In the genomic region with DNA sequence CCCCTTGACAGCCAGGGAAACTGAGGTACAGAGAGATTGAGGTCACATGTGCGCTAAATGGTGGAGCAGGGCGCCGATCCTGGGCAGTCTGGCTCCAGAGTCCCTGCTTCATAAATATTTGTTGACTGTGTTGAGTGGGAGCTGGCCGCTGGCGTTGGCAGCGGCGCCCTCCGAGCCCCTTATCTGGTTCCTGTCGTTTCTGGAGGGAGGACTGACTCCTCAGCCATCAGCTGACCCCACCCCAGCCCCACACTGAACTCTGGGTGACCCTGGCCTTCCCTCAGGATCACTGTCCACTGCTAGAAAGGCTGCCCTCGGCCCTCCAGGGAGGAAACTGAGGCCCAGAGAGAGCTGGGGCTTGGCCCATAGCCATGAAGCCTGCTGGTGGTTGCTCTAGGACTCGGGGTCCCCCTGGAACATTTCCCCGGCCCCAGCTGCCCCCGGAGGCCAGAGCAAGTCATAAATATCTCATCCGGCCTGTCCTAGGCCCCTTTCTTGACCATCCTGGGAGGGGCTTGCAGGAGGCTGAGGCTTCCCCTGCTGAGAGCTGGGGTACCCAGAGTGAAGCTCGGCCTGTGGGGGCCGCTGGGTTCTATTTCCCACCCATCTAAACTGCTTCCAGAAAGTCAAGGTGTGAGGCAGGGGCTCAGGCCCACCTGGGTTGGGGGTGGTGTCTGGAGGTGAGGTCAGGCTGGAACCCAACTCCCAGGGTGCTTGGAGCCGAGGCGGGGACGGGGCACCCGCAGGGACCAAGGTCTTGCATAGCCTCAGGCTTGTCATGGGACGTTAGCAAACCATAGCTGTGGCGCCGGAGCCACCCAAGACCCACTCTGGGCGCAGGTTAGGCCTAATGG, we compare ENCODE assay signal across 1 cellular context.
TF ChIP-seq lines count a peak whose summit lies in the region.

No MANE protein-coding gene starts in this region.

TF ChIP-seq in K562, 482 proteins besides CTCF, POLR2A, EP300 and RAD21 (continued from another document and continues in another):
- TF ChIP-seq, protein P1, sequence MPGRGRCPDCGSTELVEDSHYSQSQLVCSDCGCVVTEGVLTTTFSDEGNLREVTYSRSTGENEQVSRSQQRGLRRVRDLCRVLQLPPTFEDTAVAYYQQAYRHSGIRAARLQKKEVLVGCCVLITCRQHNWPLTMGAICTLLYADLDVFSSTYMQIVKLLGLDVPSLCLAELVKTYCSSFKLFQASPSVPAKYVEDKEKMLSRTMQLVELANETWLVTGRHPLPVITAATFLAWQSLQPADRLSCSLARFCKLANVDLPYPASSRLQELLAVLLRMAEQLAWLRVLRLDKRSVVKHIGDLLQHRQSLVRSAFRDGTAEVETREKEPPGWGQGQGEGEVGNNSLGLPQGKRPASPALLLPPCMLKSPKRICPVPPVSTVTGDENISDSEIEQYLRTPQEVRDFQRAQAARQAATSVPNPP (IDR thresholded peaks at IDR 0.05; ENCODE audit: borderline replicate concordance, insufficient read depth, insufficient read length), result no peak
- TF ChIP-seq GATAD2A (IDR thresholded peaks at IDR 0.05), result no peak
- TF ChIP-seq KAT2B (IDR thresholded peaks at IDR 0.05; ENCODE audit: low read depth, low read length), result no peak
- TF ChIP-seq TRIM28 (IDR thresholded peaks at IDR 0.05), result no peak; the same call in 1 of the 2 replicates
- no peak; the same call in 1 of the 2 replicates for TF ChIP-seq SAFB (IDR thresholded peaks at IDR 0.05; ENCODE audit: borderline replicate concordance, low read depth, low read length)
- TF ChIP-seq, protein P2, sequence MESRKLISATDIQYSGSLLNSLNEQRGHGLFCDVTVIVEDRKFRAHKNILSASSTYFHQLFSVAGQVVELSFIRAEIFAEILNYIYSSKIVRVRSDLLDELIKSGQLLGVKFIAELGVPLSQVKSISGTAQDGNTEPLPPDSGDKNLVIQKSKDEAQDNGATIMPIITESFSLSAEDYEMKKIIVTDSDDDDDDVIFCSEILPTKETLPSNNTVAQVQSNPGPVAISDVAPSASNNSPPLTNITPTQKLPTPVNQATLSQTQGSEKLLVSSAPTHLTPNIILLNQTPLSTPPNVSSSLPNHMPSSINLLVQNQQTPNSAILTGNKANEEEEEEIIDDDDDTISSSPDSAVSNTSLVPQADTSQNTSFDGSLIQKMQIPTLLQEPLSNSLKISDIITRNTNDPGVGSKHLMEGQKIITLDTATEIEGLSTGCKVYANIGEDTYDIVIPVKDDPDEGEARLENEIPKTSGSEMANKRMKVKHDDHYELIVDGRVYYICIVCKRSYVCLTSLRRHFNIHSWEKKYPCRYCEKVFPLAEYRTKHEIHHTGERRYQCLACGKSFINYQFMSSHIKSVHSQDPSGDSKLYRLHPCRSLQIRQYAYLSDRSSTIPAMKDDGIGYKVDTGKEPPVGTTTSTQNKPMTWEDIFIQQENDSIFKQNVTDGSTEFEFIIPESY (CRISPR knock-in tag; IDR thresholded peaks at IDR 0.05), result no peak
- TF ChIP-seq GABPA (tag; conservative IDR thresholded peaks at IDR 0.05; ENCODE audit: low read depth), result no peak
- TF ChIP-seq, protein P3, sequence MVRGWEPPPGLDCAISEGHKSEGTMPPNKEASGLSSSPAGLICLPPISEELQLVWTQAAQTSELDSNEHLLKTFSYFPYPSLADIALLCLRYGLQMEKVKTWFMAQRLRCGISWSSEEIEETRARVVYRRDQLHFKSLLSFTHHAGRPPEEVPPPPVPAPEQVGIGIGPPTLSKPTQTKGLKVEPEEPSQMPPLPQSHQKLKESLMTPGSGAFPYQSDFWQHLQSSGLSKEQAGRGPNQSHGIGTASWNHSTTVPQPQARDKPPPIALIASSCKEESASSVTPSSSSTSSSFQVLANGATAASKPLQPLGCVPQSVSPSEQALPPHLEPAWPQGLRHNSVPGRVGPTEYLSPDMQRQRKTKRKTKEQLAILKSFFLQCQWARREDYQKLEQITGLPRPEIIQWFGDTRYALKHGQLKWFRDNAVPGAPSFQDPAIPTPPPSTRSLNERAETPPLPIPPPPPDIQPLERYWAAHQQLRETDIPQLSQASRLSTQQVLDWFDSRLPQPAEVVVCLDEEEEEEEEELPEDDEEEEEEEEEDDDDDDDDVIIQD (CRISPR knock-in tag; IDR thresholded peaks at IDR 0.05), result no peak
- TF ChIP-seq MAFK (IDR thresholded peaks at IDR 0.05; ENCODE audit: low read length), result no peak
- TF ChIP-seq FOXA1 (IDR thresholded peaks at IDR 0.05; ENCODE audit: borderline replicate concordance), result no peak
- no peak for TF ChIP-seq ZNF224 (CRISPR knock-in tag; IDR thresholded peaks at IDR 0.05)
- 0 out of 2 replicates have a peak, but pooled peaks have one; percentile 10 for TF ChIP-seq ZNF212 (CRISPR knock-in tag; IDR thresholded peaks at IDR 0.05)
- TF ChIP-seq ZNF408 (CRISPR knock-in tag; IDR thresholded peaks at IDR 0.05; ENCODE audit: low read depth), result no peak
- no peak for TF ChIP-seq SLC30A9 (CRISPR knock-in tag; IDR thresholded peaks at IDR 0.05)
- TF ChIP-seq ZFP36 (IDR thresholded peaks at IDR 0.05; ENCODE audit: low read depth, low read length, partially characterized antibody), result no peak
- TF ChIP-seq CBX8 (IDR thresholded peaks at IDR 0.05; ENCODE audit: borderline replicate concordance, extremely low read depth, low read depth, low read length, poor library complexity, severe bottlenecking), result no peak
- TF ChIP-seq ZBTB1 (CRISPR knock-in tag; IDR thresholded peaks at IDR 0.05; ENCODE audit: borderline replicate concordance, low read depth), result no peak
- peak; percentile 98 for TF ChIP-seq HMGN3 (IDR thresholded peaks at IDR 0.05; ENCODE audit: borderline replicate concordance, extremely low read depth, insufficient read length, low read depth, low read length)
- TF ChIP-seq, protein P4, sequence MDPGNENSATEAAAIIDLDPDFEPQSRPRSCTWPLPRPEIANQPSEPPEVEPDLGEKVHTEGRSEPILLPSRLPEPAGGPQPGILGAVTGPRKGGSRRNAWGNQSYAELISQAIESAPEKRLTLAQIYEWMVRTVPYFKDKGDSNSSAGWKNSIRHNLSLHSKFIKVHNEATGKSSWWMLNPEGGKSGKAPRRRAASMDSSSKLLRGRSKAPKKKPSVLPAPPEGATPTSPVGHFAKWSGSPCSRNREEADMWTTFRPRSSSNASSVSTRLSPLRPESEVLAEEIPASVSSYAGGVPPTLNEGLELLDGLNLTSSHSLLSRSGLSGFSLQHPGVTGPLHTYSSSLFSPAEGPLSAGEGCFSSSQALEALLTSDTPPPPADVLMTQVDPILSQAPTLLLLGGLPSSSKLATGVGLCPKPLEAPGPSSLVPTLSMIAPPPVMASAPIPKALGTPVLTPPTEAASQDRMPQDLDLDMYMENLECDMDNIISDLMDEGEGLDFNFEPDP (CRISPR knock-in tag; IDR thresholded peaks at IDR 0.05), result no peak
- peak; percentile 77 for TF ChIP-seq KLF6 (CRISPR knock-in tag; IDR thresholded peaks at IDR 0.05; ENCODE audit: borderline replicate concordance)
- TF ChIP-seq ZNF354B (CRISPR knock-in tag; IDR thresholded peaks at IDR 0.05), result no peak
- TF ChIP-seq, protein P5, sequence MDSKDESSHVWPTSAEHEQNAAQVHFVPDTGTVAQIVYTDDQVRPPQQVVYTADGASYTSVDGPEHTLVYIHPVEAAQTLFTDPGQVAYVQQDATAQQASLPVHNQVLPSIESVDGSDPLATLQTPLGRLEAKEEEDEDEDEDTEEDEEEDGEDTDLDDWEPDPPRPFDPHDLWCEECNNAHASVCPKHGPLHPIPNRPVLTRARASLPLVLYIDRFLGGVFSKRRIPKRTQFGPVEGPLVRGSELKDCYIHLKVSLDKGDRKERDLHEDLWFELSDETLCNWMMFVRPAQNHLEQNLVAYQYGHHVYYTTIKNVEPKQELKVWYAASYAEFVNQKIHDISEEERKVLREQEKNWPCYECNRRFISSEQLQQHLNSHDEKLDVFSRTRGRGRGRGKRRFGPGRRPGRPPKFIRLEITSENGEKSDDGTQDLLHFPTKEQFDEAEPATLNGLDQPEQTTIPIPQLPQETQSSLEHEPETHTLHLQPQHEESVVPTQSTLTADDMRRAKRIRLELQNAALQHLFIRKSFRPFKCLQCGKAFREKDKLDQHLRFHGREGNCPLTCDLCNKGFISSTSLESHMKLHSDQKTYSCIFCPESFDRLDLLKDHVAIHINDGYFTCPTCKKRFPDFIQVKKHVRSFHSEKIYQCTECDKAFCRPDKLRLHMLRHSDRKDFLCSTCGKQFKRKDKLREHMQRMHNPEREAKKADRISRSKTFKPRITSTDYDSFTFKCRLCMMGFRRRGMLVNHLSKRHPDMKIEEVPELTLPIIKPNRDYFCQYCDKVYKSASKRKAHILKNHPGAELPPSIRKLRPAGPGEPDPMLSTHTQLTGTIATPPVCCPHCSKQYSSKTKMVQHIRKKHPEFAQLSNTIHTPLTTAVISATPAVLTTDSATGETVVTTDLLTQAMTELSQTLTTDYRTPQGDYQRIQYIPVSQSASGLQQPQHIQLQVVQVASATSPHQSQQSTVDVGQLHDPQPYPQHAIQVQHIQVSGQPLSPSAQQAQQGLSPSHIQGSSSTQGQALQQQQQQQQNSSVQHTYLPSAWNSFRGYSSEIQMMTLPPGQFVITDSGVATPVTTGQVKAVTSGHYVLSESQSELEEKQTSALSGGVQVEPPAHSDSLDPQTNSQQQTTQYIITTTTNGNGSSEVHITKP (IDR thresholded peaks at IDR 0.05; ENCODE audit: partially characterized antibody), result no peak
- no peak; the same call in 1 of the 2 replicates for TF ChIP-seq POLR2AphosphoS2 (IDR thresholded peaks at IDR 0.05; ENCODE audit: low read length)
- TF ChIP-seq, protein P6, sequence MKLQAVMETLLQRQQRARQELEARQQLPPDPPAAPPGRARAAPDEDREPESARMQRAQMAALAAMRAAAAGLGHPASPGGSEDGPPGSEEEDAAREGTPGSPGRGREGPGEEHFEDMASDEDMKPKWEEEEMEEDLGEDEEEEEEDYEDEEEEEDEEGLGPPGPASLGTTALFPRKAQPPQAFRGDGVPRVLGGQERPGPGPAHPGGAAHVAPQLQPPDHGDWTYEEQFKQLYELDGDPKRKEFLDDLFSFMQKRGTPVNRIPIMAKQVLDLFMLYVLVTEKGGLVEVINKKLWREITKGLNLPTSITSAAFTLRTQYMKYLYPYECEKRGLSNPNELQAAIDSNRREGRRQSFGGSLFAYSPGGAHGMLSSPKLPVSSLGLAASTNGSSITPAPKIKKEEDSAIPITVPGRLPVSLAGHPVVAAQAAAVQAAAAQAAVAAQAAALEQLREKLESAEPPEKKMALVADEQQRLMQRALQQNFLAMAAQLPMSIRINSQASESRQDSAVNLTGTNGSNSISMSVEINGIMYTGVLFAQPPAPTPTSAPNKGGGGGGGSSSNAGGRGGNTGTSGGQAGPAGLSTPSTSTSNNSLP (IDR thresholded peaks at IDR 0.05; ENCODE audit: borderline replicate concordance, low read depth, low read length), result no peak
- TF ChIP-seq, protein P7, sequence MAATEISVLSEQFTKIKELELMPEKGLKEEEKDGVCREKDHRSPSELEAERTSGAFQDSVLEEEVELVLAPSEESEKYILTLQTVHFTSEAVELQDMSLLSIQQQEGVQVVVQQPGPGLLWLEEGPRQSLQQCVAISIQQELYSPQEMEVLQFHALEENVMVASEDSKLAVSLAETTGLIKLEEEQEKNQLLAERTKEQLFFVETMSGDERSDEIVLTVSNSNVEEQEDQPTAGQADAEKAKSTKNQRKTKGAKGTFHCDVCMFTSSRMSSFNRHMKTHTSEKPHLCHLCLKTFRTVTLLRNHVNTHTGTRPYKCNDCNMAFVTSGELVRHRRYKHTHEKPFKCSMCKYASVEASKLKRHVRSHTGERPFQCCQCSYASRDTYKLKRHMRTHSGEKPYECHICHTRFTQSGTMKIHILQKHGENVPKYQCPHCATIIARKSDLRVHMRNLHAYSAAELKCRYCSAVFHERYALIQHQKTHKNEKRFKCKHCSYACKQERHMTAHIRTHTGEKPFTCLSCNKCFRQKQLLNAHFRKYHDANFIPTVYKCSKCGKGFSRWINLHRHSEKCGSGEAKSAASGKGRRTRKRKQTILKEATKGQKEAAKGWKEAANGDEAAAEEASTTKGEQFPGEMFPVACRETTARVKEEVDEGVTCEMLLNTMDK (IDR thresholded peaks at IDR 0.05; ENCODE audit: borderline replicate concordance, insufficient read depth, low read depth, low read length, poor library complexity, severe bottlenecking), result no peak
- peak; percentile 68 for TF ChIP-seq NFRKB (IDR thresholded peaks at IDR 0.05; ENCODE audit: low read depth)
- no peak for TF ChIP-seq ESRRB (CRISPR knock-in tag; IDR thresholded peaks at IDR 0.05; ENCODE audit: borderline replicate concordance)
- no peak for TF ChIP-seq ZNF282 (CRISPR knock-in tag; IDR thresholded peaks at IDR 0.05)
- no peak for TF ChIP-seq ZNF134 (CRISPR knock-in tag; conservative IDR thresholded peaks at IDR 0.05)
- peak; percentile 17; the same call in 1 of the 2 replicates for TF ChIP-seq ZNF239 (CRISPR knock-in tag; IDR thresholded peaks at IDR 0.05)
- peak; percentile 62 for TF ChIP-seq MTA3 (IDR thresholded peaks at IDR 0.05; ENCODE audit: borderline replicate concordance)
- no peak for TF ChIP-seq EWSR1 (IDR thresholded peaks at IDR 0.05; ENCODE audit: borderline replicate concordance, low read depth, partially characterized antibody)
- TF ChIP-seq, protein P8, sequence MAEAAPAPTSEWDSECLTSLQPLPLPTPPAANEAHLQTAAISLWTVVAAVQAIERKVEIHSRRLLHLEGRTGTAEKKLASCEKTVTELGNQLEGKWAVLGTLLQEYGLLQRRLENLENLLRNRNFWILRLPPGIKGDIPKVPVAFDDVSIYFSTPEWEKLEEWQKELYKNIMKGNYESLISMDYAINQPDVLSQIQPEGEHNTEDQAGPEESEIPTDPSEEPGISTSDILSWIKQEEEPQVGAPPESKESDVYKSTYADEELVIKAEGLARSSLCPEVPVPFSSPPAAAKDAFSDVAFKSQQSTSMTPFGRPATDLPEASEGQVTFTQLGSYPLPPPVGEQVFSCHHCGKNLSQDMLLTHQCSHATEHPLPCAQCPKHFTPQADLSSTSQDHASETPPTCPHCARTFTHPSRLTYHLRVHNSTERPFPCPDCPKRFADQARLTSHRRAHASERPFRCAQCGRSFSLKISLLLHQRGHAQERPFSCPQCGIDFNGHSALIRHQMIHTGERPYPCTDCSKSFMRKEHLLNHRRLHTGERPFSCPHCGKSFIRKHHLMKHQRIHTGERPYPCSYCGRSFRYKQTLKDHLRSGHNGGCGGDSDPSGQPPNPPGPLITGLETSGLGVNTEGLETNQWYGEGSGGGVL (CRISPR knock-in tag; IDR thresholded peaks at IDR 0.05), result no peak
- TF ChIP-seq RFX1 (IDR thresholded peaks at IDR 0.05), result no peak
- TF ChIP-seq HDAC3 (IDR thresholded peaks at IDR 0.05; ENCODE audit: borderline replicate concordance, partially characterized antibody), result no peak
- no peak for TF ChIP-seq ZNF584 (CRISPR knock-in tag; IDR thresholded peaks at IDR 0.05; ENCODE audit: low read depth)
- no peak for TF ChIP-seq PCBP1 (IDR thresholded peaks at IDR 0.05; ENCODE audit: low read depth, low read length, poor library complexity, severe bottlenecking)
- TF ChIP-seq ARNT (IDR thresholded peaks at IDR 0.05), result 0 out of 4 replicates have a peak, but pooled peaks have one; percentile 39 to 46
- TF ChIP-seq, protein P9, sequence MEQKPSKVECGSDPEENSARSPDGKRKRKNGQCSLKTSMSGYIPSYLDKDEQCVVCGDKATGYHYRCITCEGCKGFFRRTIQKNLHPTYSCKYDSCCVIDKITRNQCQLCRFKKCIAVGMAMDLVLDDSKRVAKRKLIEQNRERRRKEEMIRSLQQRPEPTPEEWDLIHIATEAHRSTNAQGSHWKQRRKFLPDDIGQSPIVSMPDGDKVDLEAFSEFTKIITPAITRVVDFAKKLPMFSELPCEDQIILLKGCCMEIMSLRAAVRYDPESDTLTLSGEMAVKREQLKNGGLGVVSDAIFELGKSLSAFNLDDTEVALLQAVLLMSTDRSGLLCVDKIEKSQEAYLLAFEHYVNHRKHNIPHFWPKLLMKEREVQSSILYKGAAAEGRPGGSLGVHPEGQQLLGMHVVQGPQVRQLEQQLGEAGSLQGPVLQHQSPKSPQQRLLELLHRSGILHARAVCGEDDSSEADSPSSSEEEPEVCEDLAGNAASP (IDR thresholded peaks at IDR 0.05), result no peak
- TF ChIP-seq DNMT1 (IDR thresholded peaks at IDR 0.05), result no peak
- TF ChIP-seq HMG20B (CRISPR knock-in tag; IDR thresholded peaks at IDR 0.05), result no peak
- TF ChIP-seq SMARCA5 (IDR thresholded peaks at IDR 0.05), result no peak
- TF ChIP-seq JUNB (CRISPR knock-in tag; conservative IDR thresholded peaks at IDR 0.05), result no peak; the same call in 1 of the 2 replicates
